8 cellular contexts compared by ENCODE assay signal in genomic region chr20:32763202-32763999, GRCh38. TPM values are rescaled to one million over a fixed set of nuclear protein-coding genes. Genes with fewer than 3 reads are reported as not detected.
DNase-seq lines count a peak whose midpoint lies in the region; ATAC-seq and TF ChIP-seq lines count a peak whose summit lies in the region.

No MANE protein-coding gene starts in this region.

- H3K27ac ChIP-seq in CD4-positive, alpha-beta T cell (ENCODE audit: low read depth, low read length), result no peak overlapping the region
- peak overlapping the region; percentile 44; the same call in 1 of the 2 replicates for H3K27ac ChIP-seq in IMR-90 (ENCODE audit: insufficient read depth, low read length)
- H3K27ac ChIP-seq in lower lobe of right lung, result no peak overlapping the region
- no peak overlapping the region for H3K27ac ChIP-seq in uterus

- peaks cover 13% of the 10 kb centered on the region for H3K4me1 Mint-ChIP-seq in CD4-positive, alpha-beta T cell (ENCODE audit: low read depth)

- peak overlapping the region; percentile 88 for H3K4me3 Mint-ChIP-seq in CD4-positive, alpha-beta T cell

- peak overlapping the region; percentile 40; the same call in 1 of the 2 replicates for H3K4ac ChIP-seq in IMR-90 (ENCODE audit: low read depth, low read length)

- no peak for DNase-seq in CD4-positive, alpha-beta T cell
- DNase-seq in IMR-90, result no peak
- no peak for DNase-seq in astrocyte of the spinal cord (ENCODE audit: low read depth, low spot score)
- no peak for DNase-seq in lower lobe of right lung
- no peak for DNase-seq in uterus
- DNase-seq in NK-92 (lab: John Stamatoyannopoulos, UW; ENCODE audit: unreplicated experiment), result no peak

- no peaks in the 10 kb centered on the region for H3K9me3 ChIP-seq in CD4-positive, alpha-beta T cell (ENCODE audit: control insufficient read depth, low read length)
- H3K9me3 ChIP-seq in IMR-90 (ENCODE audit: control insufficient read depth, insufficient read depth, low read length) (no peaks in the 10 kb centered on the region), lower lobe of right lung (no peaks in the 10 kb centered on the region), uterus (no peaks in the 10 kb centered on the region)

- H2AK5ac ChIP-seq in IMR-90 (ENCODE audit: low read depth, low read length), result peak overlapping the region; percentile 49

- H3K23ac ChIP-seq in IMR-90 (ENCODE audit: low read depth, low read length), result peak overlapping the region; percentile 92

- H2BK120ac ChIP-seq in IMR-90 (ENCODE audit: low read depth, low read length), result no peak overlapping the region; the same call in 1 of the 2 replicates

- peak overlapping the region; percentile 16 to 79; a peak in 1 of 4 replicates for H4K8ac ChIP-seq in IMR-90 (ENCODE audit: low read depth in 2 of 2, low read length in 2 of 2)

- dilution Hi-C loops in IMR-90 (cut with HindIII; ENCODE audit: low sequenced_read_pairs, unreplicated experiment), result no loop called here

- no peak overlapping the region for H2BK5ac ChIP-seq in IMR-90 (ENCODE audit: low read depth, low read length, poor library complexity, severe bottlenecking)

- no peaks in the 10 kb centered on the region for H4K20me1 ChIP-seq in IMR-90 (ENCODE audit: insufficient read depth, low read length)

- peak overlapping the region; percentile 92 for H2AK9ac ChIP-seq in IMR-90 (replicated peaks; ENCODE audit: low read depth, low read length, poor library complexity)

- H3K36me3 ChIP-seq in IMR-90 (ENCODE audit: control insufficient read depth, insufficient read depth, low read length), result no peaks in the 10 kb centered on the region
- H3K36me3 ChIP-seq in lower lobe of right lung, result no peaks in the 10 kb centered on the region
- H3K36me3 ChIP-seq in uterus, result no peaks in the 10 kb centered on the region

- in situ Hi-C loops in IMR-90 (cut with MboI; ENCODE audit: low sequenced_read_pairs) (no loop called here), astrocyte of the spinal cord (cut with HindIII; ENCODE audit: low sequenced_read_pairs) (no loop called here)

- H3K4me1 ChIP-seq in IMR-90 (ENCODE audit: control insufficient read depth, insufficient read depth, low read length), result peaks cover 5% of the 10 kb centered on the region; the same call in 1 of the 2 replicates
- peaks cover 17% of the 10 kb centered on the region for H3K4me1 ChIP-seq in lower lobe of right lung
- H3K4me1 ChIP-seq in uterus, result peaks cover 0 to 4% of the 10 kb centered on the region in 2 donors

- no peak overlapping the region for H4K5ac ChIP-seq in IMR-90 (ENCODE audit: low read depth, low read length)

- no peak overlapping the region for H2BK15ac ChIP-seq in IMR-90 (ENCODE audit: low read depth, low read length)

- peaks cover 12% of the 10 kb centered on the region; the same call in 1 of the 2 replicates for H3K9me1 ChIP-seq in IMR-90 (ENCODE audit: insufficient read depth, low read length)

- no TSS peak for BruUV-seq in IMR-90 (replicated peaks; lab: Mats Ljungman, UMichigan)

- H3K79me1 ChIP-seq in IMR-90 (ENCODE audit: low read depth in 1 of 2, low read length in 2 of 2), result peaks cover 7 to 47% of the 10 kb centered on the region in 2 experiments; a peak in 3 of 4 replicates

- H3K27me3 Mint-ChIP-seq in CD4-positive, alpha-beta T cell, result no peaks in the 10 kb centered on the region

- CTCF ChIA-PET in CD4-positive, alpha-beta T cell (lab: Charles Lee), result interaction anchor here (1.0 to 2.7 kb wide), 7 partner anchors 10 to 27 kb away, joined by 3 to 16 read pairs (median 4); partner anchors contain the start of gene COMMD7
- CTCF ChIA-PET in IMR-90 (lab: Yijun Ruan, JAX), result interaction anchor here (0.6 to 2.5 kb wide), 6 partner anchors 15 to 875 kb away, joined by 3 to 7 read pairs (median 4); partner anchors contain the start of gene C20orf203

- POLR2A ChIA-PET in CD4-positive, alpha-beta T cell (lab: Charles Lee), result interaction anchor here (0.7 to 2.4 kb wide), 5 partner anchors 8 to 182 kb away, joined by 3 to 22 read pairs (median 5); partner anchors contain the start of gene COMMD7
- POLR2A ChIA-PET in IMR-90 (lab: Charles Lee; ENCODE audit: unreplicated experiment), result no interaction called here

- no peak overlapping the region for H2BK20ac ChIP-seq in IMR-90 (ENCODE audit: low read depth, low read length)

- no peak overlapping the region for H3K18ac ChIP-seq in IMR-90 (ENCODE audit: low read depth, low read length)

- peak overlapping the region; percentile 90 for H3K4me3 ChIP-seq in IMR-90 (ENCODE audit: insufficient read depth, low read depth, low read length)
- peak overlapping the region; percentile 72 for H3K4me3 ChIP-seq in astrocyte of the spinal cord (ENCODE audit: low read depth, low read length)
- H3K4me3 ChIP-seq in lower lobe of right lung, result peak overlapping the region; percentile 78
- H3K4me3 ChIP-seq in uterus, result peak overlapping the region; percentile 57 to 77

- 0 out of 2 replicates have a peak overlapping the region, but pooled peaks have one; percentile 49 for H4K91ac ChIP-seq in IMR-90 (ENCODE audit: insufficient read depth, low read depth, low read length)

- peak overlapping the region; percentile 78 for H3K14ac ChIP-seq in IMR-90 (replicated peaks; ENCODE audit: low read depth, low read length)

- ATAC-seq in CD4-positive, alpha-beta T cell (ENCODE audit: poor library complexity), result peak; percentile 31
- ATAC-seq in IMR-90 (ENCODE audit: low read depth), result no peak
- peak; percentile 42 to 46 for ATAC-seq in lower lobe of right lung
- ATAC-seq in HG02973 (IDR thresholded peaks at IDR 0.05; ENCODE audit: unreplicated experiment), result no peak
- ATAC-seq in GM18517 (IDR thresholded peaks at IDR 0.05; ENCODE audit: unreplicated experiment), result no peak

- no CpG with 5 or more reads among the region's 40 CpGs for WGBS in IMR-90 (ENCODE audit: extremely low coverage in 2 of 2, insufficient read length in 1 of 2), 2 experiments

- H3K27ac Mint-ChIP-seq in CD4-positive, alpha-beta T cell, result no peak overlapping the region

- no peaks in the 10 kb centered on the region for H3K27me3 ChIP-seq in CD4-positive, alpha-beta T cell (ENCODE audit: control insufficient read depth, insufficient read depth, low read length)
- H3K27me3 ChIP-seq in IMR-90 (ENCODE audit: control insufficient read depth, insufficient read depth, low read length), result no peaks in the 10 kb centered on the region
- H3K27me3 ChIP-seq in lower lobe of right lung (ENCODE audit: low read depth), result no peaks in the 10 kb centered on the region
- no peaks in the 10 kb centered on the region for H3K27me3 ChIP-seq in uterus

- H2AFZ ChIP-seq in IMR-90 (replicated peaks; ENCODE audit: low read length, poor library complexity), result peak overlapping the region; percentile 94

- no peak overlapping the region for H3K56ac ChIP-seq in IMR-90 (ENCODE audit: extremely low read depth, insufficient read depth, low read length)

- H3K9me3 Mint-ChIP-seq in CD4-positive, alpha-beta T cell, result no peaks in the 10 kb centered on the region

- TF ChIP-seq POLR2A in IMR-90 (IDR thresholded peaks at IDR 0.05; ENCODE audit: low read depth, low read length) (no peak), uterus (IDR thresholded peaks at IDR 0.05) (no peak)

- H3K9ac ChIP-seq in IMR-90 (ENCODE audit: low read depth, low read length), result peak overlapping the region; percentile 84

- no peaks in the 10 kb centered on the region for H3K36me3 Mint-ChIP-seq in CD4-positive, alpha-beta T cell (ENCODE audit: low read depth)

- intact Hi-C loops in CD4-positive, alpha-beta T cell (cut with DNase I, micrococcal nuclease), result no loop called here
- intact Hi-C loops in IMR-90 (cut with micrococcal nuclease), result loop anchor here (2.0 to 10.0 kb wide), 3 partner anchors 79 to 259 kb away; partner anchors contain the start of gene C20orf203
- intact Hi-C loops in lower lobe of right lung (cut with DNase I), result no loop called here
- intact Hi-C loops in uterus (cut with DNase I; ENCODE audit: low total_unique reads), result no loop called here

- no peak for TF ChIP-seq RAD21 in IMR-90 (IDR thresholded peaks at IDR 0.05; ENCODE audit: low read length)

- TF ChIP-seq CTCF in CD4-positive, alpha-beta T cell (IDR thresholded peaks at IDR 0.05), result no peak
- no peak for TF ChIP-seq CTCF in IMR-90 (conservative IDR thresholded peaks at IDR 0.05; ENCODE audit: low read depth, low read length)
- TF ChIP-seq CTCF in astrocyte of the spinal cord (IDR thresholded peaks at IDR 0.05; ENCODE audit: low read depth, low read length), result no peak
- TF ChIP-seq CTCF in lower lobe of right lung (IDR thresholded peaks at IDR 0.05), result no peak
- TF ChIP-seq CTCF in uterus (IDR thresholded peaks at IDR 0.05), result no peak

- peak overlapping the region; percentile 99 for H3K4me2 ChIP-seq in IMR-90 (ENCODE audit: low read depth, low read length)

TF ChIP-seq in IMR-90, 13 proteins besides CTCF, POLR2A, EP300 and RAD21 (continues in another document):
- TF ChIP-seq CEBPB (IDR thresholded peaks at IDR 0.05; ENCODE audit: low read depth, low read length), result no peak
- TF ChIP-seq USF2 (IDR thresholded peaks at IDR 0.05; ENCODE audit: low read depth, low read length), result no peak

RNA-seq across cellular contexts. Expression of gene DNMT3B, which starts 1.2 kb away (rescaled TPM):
- under 1 TPM; 0.28 to 0.33 TPM for total RNA-seq in CD4-positive, alpha-beta T cell
- 1.3 and 1.4 TPM in 2 replicates for total RNA-seq in IMR-90 (2012; rRNA removed)
- 1.9 TPM in 2 replicates for polyA plus RNA-seq in IMR-90 (2012; rRNA removed)
- polyA plus RNA-seq in IMR-90 (2012; cell fraction: cytosol; rRNA removed), result 0.76 and 1.1 TPM in 2 replicates
- polyA plus RNA-seq in IMR-90 (2012; cell fraction: nucleus; rRNA removed; ENCODE audit: low replicate concordance), result 7.0 and 8.4 TPM in 2 replicates
- total RNA-seq in lower lobe of right lung, result 1.1 TPM
- 1 to 10 TPM in 2 of 4 donors, under 1 TPM in 2; 0.26 to 5.0 (median 1.2) TPM for total RNA-seq in uterus

RNA-seq across cellular contexts. Expression of gene COMMD7, which starts 20.1 kb away (rescaled TPM):
- 10 to 100 TPM; 30.3 to 30.4 TPM for total RNA-seq in CD4-positive, alpha-beta T cell
- total RNA-seq in IMR-90 (2012; rRNA removed) (46.9 and 51.8 TPM in 2 replicates), lower lobe of right lung (39.8 TPM), uterus (10 to 100 TPM; 11.3 to 31.6 (median 25.4) TPM)
- polyA plus RNA-seq in IMR-90 (2012; rRNA removed), result 62.0 and 67.5 TPM in 2 replicates
- 34.0 and 43.2 TPM in 2 replicates for polyA plus RNA-seq in IMR-90 (2012; cell fraction: cytosol; rRNA removed)
- polyA plus RNA-seq in IMR-90 (2012; cell fraction: nucleus; rRNA removed; ENCODE audit: low replicate concordance), result 18.7 and 36.6 TPM in 2 replicates

RNA-seq across cellular contexts. Expression of gene MAPRE1, which starts 56.4 kb away (rescaled TPM):
- total RNA-seq in CD4-positive, alpha-beta T cell, result 100 to 1,000 TPM; 130 TPM
- total RNA-seq in IMR-90 (2012; rRNA removed) (82.6 and 205 TPM in 2 replicates), lower lobe of right lung (82.8 TPM), uterus (100 to 1,000 TPM in 2 of 4 donors, 10 to 100 TPM in 2; 44.8 to 112 (median 101) TPM)
- polyA plus RNA-seq in IMR-90 (2012; rRNA removed), result 87.8 and 107 TPM in 2 replicates
- polyA plus RNA-seq in IMR-90 (2012; cell fraction: cytosol; rRNA removed), result 18.3 and 35.9 TPM in 2 replicates
- polyA plus RNA-seq in IMR-90 (2012; cell fraction: nucleus; rRNA removed; ENCODE audit: low replicate concordance), result 5.9 and 31.1 TPM in 2 replicates

Comparison
In these comparisons a context has a peak if more than half of its experiments do, and no peak if none do; other contexts are left out.
1. ATAC-seq: peak in CD4-positive, alpha-beta T cell (single experiment) and lower lobe of right lung (2 of 2); none in IMR-90 (single experiment), HG02973 (single experiment) and GM18517 (single experiment).
2. Peak in every context shown above with its lines, with median percentiles within 50 percentile points of each other: H3K4me3 ChIP-seq.